8 cellular contexts compared by ENCODE assay signal in the genomic region with DNA sequence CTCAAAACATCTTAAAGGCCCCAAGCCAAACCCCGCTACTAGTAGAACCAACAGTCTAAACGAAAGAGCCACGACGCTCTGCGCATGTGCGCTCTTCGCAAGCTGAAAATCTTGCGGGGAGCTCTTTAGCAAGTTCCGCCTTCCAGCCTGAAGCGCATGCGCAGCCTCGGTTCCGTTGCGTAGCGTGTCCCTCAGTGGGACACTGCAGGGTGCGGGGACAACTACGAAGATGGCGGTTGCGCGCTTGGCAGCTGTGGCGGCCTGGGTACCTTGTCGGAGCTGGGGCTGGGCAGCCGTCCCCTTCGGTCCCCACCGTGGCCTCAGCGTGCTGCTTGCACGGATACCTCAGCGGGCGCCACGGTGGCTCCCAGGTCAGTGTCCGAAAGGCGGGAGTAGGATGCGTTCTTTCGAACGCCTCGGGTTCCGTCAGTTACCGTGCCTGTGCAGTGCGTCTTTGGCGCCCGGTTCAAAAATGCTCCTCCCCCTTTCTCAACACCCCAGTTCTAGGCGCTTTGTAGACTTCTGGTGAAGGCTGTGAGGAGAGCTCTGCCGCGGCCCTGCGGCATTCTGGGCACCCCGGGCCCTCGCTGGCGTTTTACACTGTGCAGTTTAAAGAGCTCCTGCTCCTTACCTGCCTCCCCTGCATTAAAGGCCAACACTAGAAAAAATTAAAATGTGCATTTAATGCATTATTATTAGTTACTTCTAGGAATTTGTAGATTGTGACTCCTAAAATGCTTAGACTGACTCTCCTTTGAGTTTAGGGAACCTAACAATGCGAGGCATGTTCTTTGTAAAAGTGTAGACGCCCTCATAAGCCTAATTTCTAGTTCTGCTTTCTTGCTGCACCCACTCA. TPM values are rescaled to one million over a fixed set of nuclear protein-coding genes. Genes with fewer than 3 reads are reported as not detected.
A peak's percentile ranks its signal among the peaks of the same experiment; 100 is the strongest.
DNase-seq lines count a peak whose midpoint lies in the region; ATAC-seq, FAIRE-seq and TF ChIP-seq lines count a peak whose summit lies in the region.

A gene (plus strand): TSS at position 194 of the 856 bp plus-strand sequence. CDS start 36 bp downstream, at position 230.

- ATAC-seq in GM19023 (IDR thresholded peaks at IDR 0.05; ENCODE audit: unreplicated experiment) (peak; percentile 96), HG03280 (IDR thresholded peaks at IDR 0.05; ENCODE audit: unreplicated experiment) (peak; percentile 91)

- TF ChIP-seq CTCF in AG09309 (IDR thresholded peaks at IDR 0.05; ENCODE audit: control insufficient read depth, insufficient read depth, low read depth, low read length, missing control alignments) = no peak
- TF ChIP-seq CTCF in kidney (IDR thresholded peaks at IDR 0.05; ENCODE audit: borderline replicate concordance, extremely low read depth, insufficient read depth) = no peak

- peaks cover 5 to 12% of the 10 kb centered on the region in 2 donors for H3K4me1 ChIP-seq in kidney (ENCODE audit: control insufficient read depth in 1 of 2, insufficient read depth in 1 of 2, low read depth in 1 of 2, low read length in 2 of 2)

- H3K36me3 ChIP-seq in kidney (ENCODE audit: control insufficient read depth in 1 of 2, insufficient read depth in 2 of 2, low read length in 2 of 2) = peaks cover under 1 to 4% of the 10 kb centered on the region in 2 donors

- H3K27ac ChIP-seq in kidney (ENCODE audit: low read depth in 2 of 2, low read length in 2 of 2) = peak within 1 kb of the TSS; percentile 83 to 88

- intact Hi-C loops in kidney (cut with DNase I) = no loop called here

- no peaks in the 10 kb centered on the region for H3K9me3 ChIP-seq in kidney (ENCODE audit: control insufficient read depth in 1 of 2, low read length in 2 of 2)

- H3K4me3 ChIP-seq in AG09309 (ENCODE audit: control insufficient read depth, low read depth, low read length) = peak within 1 kb of the TSS; percentile 99
- peak within 1 kb of the TSS; percentile 92 to 96 for H3K4me3 ChIP-seq in kidney (ENCODE audit: low read length in 2 of 2)

- peak within 1 kb of the TSS; percentile 66 to 91 for H3K9ac ChIP-seq in kidney (ENCODE audit: low read length in 2 of 2)

- DNase-seq in AG09309 (ENCODE audit: low read depth) = peak; percentile 94
- DNase-seq in NCI-H446 treated with DMSO at 0.1 percent for 48 hours (lab: John Stamatoyannopoulos, UW) = peak; percentile 93
- peak; percentile 95 for DNase-seq in activated CD4-positive, CD25-positive, alpha-beta regulatory T cell treated with anti-CD3 and anti-CD28 coated beads, Interleukin-2, amount 50 U/mL, for 72 hours
- DNase-seq in cerebellum (ENCODE audit: low spot score) = peak; percentile 90
- peak; percentile 99 for DNase-seq in kidney
- peak; percentile 98 for DNase-seq in stimulated activated CD4-positive, alpha-beta T cell treated with anti-CD3 and anti-CD28 coated beads, Interleukin-15, amount 100 ng/mL, for 24 hours

- peak; percentile 30 for FAIRE-seq in kidney (lab: Jason Lieb, UNC)

RNA-seq across cellular contexts. Expression of the gene that starts here (rescaled TPM):
- 60.9 TPM for total RNA-seq in cerebellum
- 30.9 TPM for total RNA-seq in kidney
- polyA plus RNA-seq in kidney (ENCODE audit: insufficient read depth, low read depth, low replicate concordance) = 53.2 TPM

Comparison
In these comparisons a context has a peak if more than half of its experiments do, and no peak if none do; other contexts are left out.
1. Peak in every context shown above with its lines: DNase-seq, ATAC-seq, H3K4me3 ChIP-seq and H3K27ac ChIP-seq.